ENCODE assay signal across 10 cellular contexts in genomic region chr1:19449454-19450228, GRCh38. TPM values are rescaled to one million over a fixed set of nuclear protein-coding genes. Genes with fewer than 3 reads are reported as not detected.
DNase-seq lines count a peak whose midpoint lies in the region; ATAC-seq, FAIRE-seq and TF ChIP-seq lines count a peak whose summit lies in the region.
"Had no signal": no experiment of that assay in that cellular context is flagged by ENCODE, and none has a peak within 500 bp of the region (broad histone marks: within the 10 kb centered on the region; RNA-seq: fewer than 3 reads in every experiment).

No MANE protein-coding gene starts in this region.

- H2AFZ ChIP-seq in astrocyte (ENCODE audit: low read depth, low read length): no peak overlapping the region

- H3K36me3 ChIP-seq in astrocyte (ENCODE audit: insufficient read depth, low read length): no peaks in the 10 kb centered on the region
- H3K36me3 ChIP-seq in thoracic aorta: no peaks in the 10 kb centered on the region

- TF ChIP-seq CTCF in astrocyte (IDR thresholded peaks at IDR 0.05; ENCODE audit: insufficient read depth, low read depth, low read length) (no peak), mesothelial cell of epicardium (IDR thresholded peaks at IDR 0.05; ENCODE audit: unreplicated experiment) (no peak), thoracic aorta (IDR thresholded peaks at IDR 0.05) (no peak)

- H3K4me1 Mint-ChIP-seq in activated CD4-positive, alpha-beta T cell treated with anti-CD3 and anti-CD28 coated beads, Interleukin-2, amount 10 ng/mL, durations not matched to agents 24 days and 14 days: peaks cover 69% of the 10 kb centered on the region
- H3K4me1 Mint-ChIP-seq in astrocyte (ENCODE audit: low read depth, unreplicated experiment): peaks cover 79% of the 10 kb centered on the region
- H3K4me1 Mint-ChIP-seq in mesothelial cell of epicardium: peaks cover 62% of the 10 kb centered on the region

- H3K27me3 Mint-ChIP-seq in activated CD4-positive, alpha-beta T cell treated with anti-CD3 and anti-CD28 coated beads, Interleukin-2, amount 10 ng/mL, durations not matched to agents 24 days and 14 days: no peaks in the 10 kb centered on the region
- H3K27me3 Mint-ChIP-seq in astrocyte (ENCODE audit: low read depth, unreplicated experiment) (no peaks in the 10 kb centered on the region), mesothelial cell of epicardium (ENCODE audit: low read depth) (no peaks in the 10 kb centered on the region)

- H3K27me3 ChIP-seq in astrocyte (ENCODE audit: insufficient read depth, low read length) (no peaks in the 10 kb centered on the region), thoracic aorta (replicated peaks; ENCODE audit: insufficient read depth) (no peaks in the 10 kb centered on the region)

- H3K9me3 Mint-ChIP-seq in activated CD4-positive, alpha-beta T cell treated with anti-CD3 and anti-CD28 coated beads, Interleukin-2, amount 10 ng/mL, durations not matched to agents 24 days and 14 days: no peaks in the 10 kb centered on the region
- H3K9me3 Mint-ChIP-seq in astrocyte (ENCODE audit: unreplicated experiment) (no peaks in the 10 kb centered on the region), mesothelial cell of epicardium (no peaks in the 10 kb centered on the region)

- H3K9me3 ChIP-seq in astrocyte (ENCODE audit: insufficient read depth, low read depth, low read length) (no peaks in the 10 kb centered on the region), thoracic aorta (no peaks in the 10 kb centered on the region)

- H3K27ac Mint-ChIP-seq in activated CD4-positive, alpha-beta T cell treated with anti-CD3 and anti-CD28 coated beads, Interleukin-2, amount 10 ng/mL, durations not matched to agents 24 days and 14 days: peak overlapping the region; percentile 90
- H3K27ac Mint-ChIP-seq in astrocyte (ENCODE audit: unreplicated experiment) (peak overlapping the region; percentile 62), mesothelial cell of epicardium (peak overlapping the region; percentile 87)

- H3K36me3 Mint-ChIP-seq in activated CD4-positive, alpha-beta T cell treated with anti-CD3 and anti-CD28 coated beads, Interleukin-2, amount 10 ng/mL, durations not matched to agents 24 days and 14 days (ENCODE audit: low read depth): peaks cover 28% of the 10 kb centered on the region
- H3K36me3 Mint-ChIP-seq in astrocyte (ENCODE audit: low read depth, unreplicated experiment) (peaks cover 6% of the 10 kb centered on the region), mesothelial cell of epicardium (no peaks in the 10 kb centered on the region)

- H3K4me1 ChIP-seq in astrocyte (ENCODE audit: insufficient read depth, low read length) (peaks cover 75% of the 10 kb centered on the region), thoracic aorta (ENCODE audit: control insufficient read depth in 1 of 2, low read depth in 2 of 2) (peaks cover 87 to 97% of the 10 kb centered on the region in 2 donors)

- no peak for DNase-seq in activated CD4-positive, alpha-beta T cell treated with anti-CD3 and anti-CD28 coated beads, Interleukin-2, amount 10 ng/mL, durations not matched to agents 24 days and 14 days
- no peak for DNase-seq in activated CD4-positive, alpha-beta T cell treated with anti-CD3 and anti-CD28 coated beads, Interleukin-2, amount 50 U/mL, for 48 hours
- DNase-seq in astrocyte (ENCODE audit: low read depth) (no peak), mesothelial cell of epicardium (ENCODE audit: low spot score in 2 of 2, unreplicated experiment in 2 of 2) (no peak), thoracic aorta (ENCODE audit: low spot score) (no peak), sciatic nerve (ENCODE audit: low spot score) (no peak), anterior cingulate cortex (lab: John Stamatoyannopoulos, UW) (no peak)
- DNase-seq: activated effector memory CD4-positive, alpha-beta T cell treated with anti-CD3 and anti-CD28 coated beads, Interleukin-2, amount 50 U/mL, for 16 hours; NCI-H187 treated with DMSO at 0.1 percent for 48 hours had no signal

- ATAC-seq in thoracic aorta (ENCODE audit: insufficient number of reproducible peaks, low FRiP score, low read depth): no peak
- ATAC-seq in sciatic nerve: no peak
- no peak for ATAC-seq in HG03354 (IDR thresholded peaks at IDR 0.05; ENCODE audit: poor library complexity, severe bottlenecking, unreplicated experiment)

- H3K4me2 ChIP-seq in astrocyte (ENCODE audit: low read length): peak overlapping the region; percentile 72

- peaks cover 91% of the 10 kb centered on the region for H4K20me1 ChIP-seq in astrocyte (ENCODE audit: insufficient read depth, low read length)

- H3K4me3 Mint-ChIP-seq in activated CD4-positive, alpha-beta T cell treated with anti-CD3 and anti-CD28 coated beads, Interleukin-2, amount 10 ng/mL, durations not matched to agents 24 days and 14 days: no peak overlapping the region
- H3K4me3 Mint-ChIP-seq in astrocyte (ENCODE audit: unreplicated experiment) (peak overlapping the region; percentile 74), mesothelial cell of epicardium (no peak overlapping the region)

- peak overlapping the region; percentile 68 for H3K9ac ChIP-seq in astrocyte (ENCODE audit: low read length)

- H3K4me3 ChIP-seq in astrocyte (ENCODE audit: insufficient read depth, low read depth, low read length) (peak overlapping the region; percentile 21), thoracic aorta (no peak overlapping the region)

- peak overlapping the region; percentile 85 for H3K27ac ChIP-seq in astrocyte (ENCODE audit: low read depth, low read length)
- peak overlapping the region; percentile 81 to 91 for H3K27ac ChIP-seq in thoracic aorta

- intact Hi-C loops in activated CD4-positive, alpha-beta T cell treated with anti-CD3 and anti-CD28 coated beads, Interleukin-2, amount 10 ng/mL, durations not matched to agents 24 days and 14 days (cut with micrococcal nuclease): loop anchor here (1.0 to 2.0 kb wide), 3 partner anchors 10 to 58 kb away; no protein-coding TSS in a partner anchor
- intact Hi-C loops in sciatic nerve (cut with DNase I): loop anchor here (5.0 kb wide), 1 partner anchor 513 kb away; no protein-coding TSS in a partner anchor

- no peak for FAIRE-seq in astrocyte (lab: Jason Lieb, UNC)

- peaks cover 87% of the 10 kb centered on the region for H3K79me2 ChIP-seq in astrocyte (ENCODE audit: insufficient read depth, low read length)

RNA-seq across cellular contexts. Expression of gene CAPZB, which starts 35.7 kb away (rescaled TPM):
- 291 and 297 TPM in 2 replicates for total RNA-seq in activated CD4-positive, alpha-beta T cell treated with anti-CD3 and anti-CD28 coated beads, Interleukin-2, amount 10 ng/mL, durations not matched to agents 24 days and 14 days
- total RNA-seq in astrocyte (458 and 459 TPM in 2 replicates), mesothelial cell of epicardium (192 to 209 TPM (median 204 TPM) in 3 replicates), thoracic aorta (100 to 1,000 TPM; 119 to 174 TPM), sciatic nerve (198 TPM)
